In genomic region chr2:186979439-186980116, GRCh38 we compare ENCODE assay signal across 7 cellular contexts.
"Had no signal": no experiment of that assay in that cellular context is flagged by ENCODE, and none has a peak within 500 bp of the region (broad histone marks: within the 10 kb centered on the region; RNA-seq: fewer than 3 reads in every experiment).

No MANE protein-coding gene starts in this region.

- H3K27ac ChIP-seq: GM23248, HL-60 had no signal

- H3K9me3 ChIP-seq: HAP-1 had no signal

- H3K27me3 Mint-ChIP-seq: IgD-negative memory B cell had no signal

- H3K36me3 ChIP-seq: HAP-1 had no signal

- H3K27ac Mint-ChIP-seq: HFFc6, IgD-negative memory B cell had no signal

- H3K4me3 Mint-ChIP-seq: HFFc6, IgD-negative memory B cell had no signal

- H3K4me3 ChIP-seq: GM23248, HAP-1 had no signal

- H3K4me1 ChIP-seq: HAP-1 had no signal

- H3K9me3 Mint-ChIP-seq: IgD-negative memory B cell had no signal

- DNase-seq: GM23248, GOT3, H7, HFFc6 had no signal

- H3K36me3 Mint-ChIP-seq: IgD-negative memory B cell had no signal

- H3K4me1 Mint-ChIP-seq: IgD-negative memory B cell had no signal
